Comparison of ENCODE assay signal across 20 cellular contexts in the genomic region with DNA sequence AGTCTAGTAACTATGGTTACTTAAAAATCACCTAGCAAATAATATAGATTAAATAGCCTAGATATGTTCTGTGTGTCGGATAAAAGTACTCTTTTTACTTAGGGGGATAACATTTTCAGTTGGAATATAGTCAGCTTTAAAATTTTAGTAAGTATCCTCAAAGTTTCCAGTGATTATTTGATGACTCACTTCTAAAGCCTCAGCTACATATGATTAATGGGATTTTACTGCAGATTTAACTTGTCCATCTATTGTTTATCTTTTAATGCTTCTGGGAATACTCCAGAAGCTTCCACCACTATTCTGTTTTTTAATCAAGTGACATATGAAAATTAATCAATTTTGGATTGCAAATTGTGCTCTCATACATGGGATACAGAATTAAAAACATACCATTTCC. TPM values are rescaled to one million over a fixed set of nuclear protein-coding genes. Genes with fewer than 3 reads are reported as not detected.
DNase-seq lines count a peak whose midpoint lies in the region; ATAC-seq, FAIRE-seq and TF ChIP-seq lines count a peak whose summit lies in the region.
"Had no signal": no experiment of that assay in that cellular context is flagged by ENCODE, and none has a peak within 500 bp of the region (broad histone marks: within the 10 kb centered on the region; RNA-seq: fewer than 3 reads in every experiment).

No MANE protein-coding gene starts in this region.

- ATAC-seq in K562 (no peak), GM21619 (IDR thresholded peaks at IDR 0.05; ENCODE audit: unreplicated experiment) (no peak), GM21825 (IDR thresholded peaks at IDR 0.05; ENCODE audit: unreplicated experiment) (no peak)
- ATAC-seq: activated naive CD8-positive, alpha-beta T cell treated with anti-CD3 and anti-CD28 coated beads, Interleukin-2, amount 50 U/mL, for 24 hours; GM23338; natural killer cell treated with Interleukin-12 subunit alpha and Interleukin-12 subunit beta and Interleukin-15 and Interleukin-18, amount 100 ng/mL, for 72 hours; WTC11 had no signal

- no peak for TF ChIP-seq EP300 in K562 (IDR thresholded peaks at IDR 0.05; ENCODE audit: low read length)

- CTCF ChIA-PET in K562 (lab: Yijun Ruan, JAX; ENCODE audit: low intra/inter-chr PET ratio), result no interaction called here

- H3K36me3 ChIP-seq in K562 (ENCODE audit: control insufficient read depth, insufficient read depth, low read length) (no peaks in the 10 kb centered on the region), hepatocyte (replicated peaks; ENCODE audit: insufficient read depth, low read depth) (no peaks in the 10 kb centered on the region)

- H2AFZ ChIP-seq in K562 (ENCODE audit: low read depth, low read length), result no peak overlapping the region
- no peak overlapping the region for H2AFZ ChIP-seq in hepatocyte
- H2AFZ ChIP-seq: GM23338 had no signal

- no TSS peak for BruUV-seq in K562 (replicated peaks; lab: Mats Ljungman, UMichigan)

- no peaks in the 10 kb centered on the region for H4K20me1 ChIP-seq in K562 (replicated peaks; ENCODE audit: control insufficient read depth, insufficient read depth, low read length)
- H4K20me1 ChIP-seq in hepatocyte (ENCODE audit: insufficient read depth, poor library complexity, severe bottlenecking), result no peaks in the 10 kb centered on the region

- intact Hi-C loops in K562 (cut with micrococcal nuclease), result no loop called here

- in situ Hi-C loops in K562 (cut with MboI), result no loop called here

- H3K9me3 ChIP-seq in K562 (replicated peaks; ENCODE audit: control insufficient read depth, insufficient read depth, low read depth, low read length) (no peaks in the 10 kb centered on the region), hepatocyte (ENCODE audit: low read depth) (no peaks in the 10 kb centered on the region)
- H3K9me3 ChIP-seq: testis had no signal

- no peaks in the 10 kb centered on the region for H3K4me1 ChIP-seq in K562 (replicated peaks in 1 of 2; ENCODE audit: control insufficient read depth in 2 of 2, insufficient read depth in 2 of 2, low read length in 2 of 2)
- peaks cover 28% of the 10 kb centered on the region for H3K4me1 ChIP-seq in hepatocyte (ENCODE audit: insufficient read depth)
- H3K4me1 ChIP-seq: testis had no signal

- TF ChIP-seq RAD21 in K562 (CRISPR knock-in tag; conservative IDR thresholded peaks at IDR 0.05 in 1 of 2, IDR thresholded peaks at IDR 0.05 in 1 of 2), result no peak

- H3K4me2 ChIP-seq in K562 (ENCODE audit: insufficient read depth, low read length) (no peak overlapping the region), hepatocyte (no peak overlapping the region)
- H3K4me2 ChIP-seq: GM23338 had no signal

- POLR2A ChIA-PET in K562 (lab: Yijun Ruan, JAX), result no interaction called here

- DNase-seq in ELR (ENCODE audit: low read depth), result peak; percentile 68
- DNase-seq in NCI-H82 (lab: John Stamatoyannopoulos, UW), result peak; percentile 8
- no peak for DNase-seq in K562 (ENCODE audit: extremely low read depth in 1 of 4, low spot score in 3 of 4)
- no peak for DNase-seq in hepatocyte (ENCODE audit: low spot score)
- DNase-seq in NCI-H1436 (lab: John Stamatoyannopoulos, UW), result no peak
- no peak for DNase-seq in activated effector memory CD4-positive, alpha-beta T cell treated with anti-CD3 and anti-CD28 coated beads, Interleukin-2, amount 50 U/mL, for 16 hours
- DNase-seq: activated CD8-positive, alpha-beta memory T cell treated with anti-CD3 and anti-CD28 coated beads for 24 hours; activated naive CD8-positive, alpha-beta T cell treated with anti-CD3 and anti-CD28 coated beads, Interleukin-2, amount 50 U/mL, for 24 hours; cerebellar nuclear complex; COR-L47; Karpas-422; NCI-H1417 treated with DMSO at 0.1 percent for 48 hours; NK-92 treated with Interleukin-12 subunit alpha and Interleukin-12 subunit beta, amount 100 ng/mL, for 24 hours; Right ventricle myocardium superior; testis had no signal

- no peak overlapping the region for H3K9ac ChIP-seq in K562 (ENCODE audit: insufficient read depth in 1 of 2, low read depth in 2 of 2, low read length in 2 of 2)

- H3K27me3 ChIP-seq in K562 (ENCODE audit: control insufficient read depth in 2 of 2, insufficient read depth in 2 of 2, low read length in 2 of 2), result no peaks in the 10 kb centered on the region
- no peaks in the 10 kb centered on the region for H3K27me3 ChIP-seq in hepatocyte
- H3K27me3 ChIP-seq: testis had no signal

- H3K27ac ChIP-seq in K562 (ENCODE audit: extremely low read depth, low read depth, low read length), result no peak overlapping the region
- peak overlapping the region; percentile 10 for H3K27ac ChIP-seq in hepatocyte
- H3K27ac ChIP-seq: testis had no signal

- no peak for TF ChIP-seq POLR2A in K562 (conservative IDR thresholded peaks at IDR 0.05)

- H3K4me3 ChIP-seq in K562 (no peak overlapping the region), hepatocyte (no peak overlapping the region)
- H3K4me3 ChIP-seq: GM23338, testis had no signal

- H3K9me2 ChIP-seq in hepatocyte (replicated peaks; ENCODE audit: insufficient read depth), result no peaks in the 10 kb centered on the region

- no peak for TF ChIP-seq CTCF in K562 (IDR thresholded peaks at IDR 0.05 in 2 of 3, conservative IDR thresholded peaks at IDR 0.05 in 1 of 3; ENCODE audit: insufficient read depth in 2 of 3, low read depth in 1 of 3, low read length in 3 of 3)
- TF ChIP-seq CTCF in hepatocyte (IDR thresholded peaks at IDR 0.05; ENCODE audit: poor library complexity), result no peak

- no peak for FAIRE-seq in K562 (lab: Jason Lieb, UNC)

- no peaks in the 10 kb centered on the region for H3K79me2 ChIP-seq in K562 (ENCODE audit: control insufficient read depth, insufficient read depth, low read length)
- H3K79me2 ChIP-seq in hepatocyte, result no peaks in the 10 kb centered on the region

- no peaks in the 10 kb centered on the region for H3K9me1 ChIP-seq in K562 (ENCODE audit: control insufficient read depth, insufficient read depth, low read length)

- 0% methylated on average over 1 of the region's 1 CpG for WGBS in K562 (ENCODE audit: insufficient coverage, low coverage, missing lambda C conversion rate)
- 71% methylated on average over 1 of the region's 1 CpG for WGBS in hepatocyte (ENCODE audit: low lambda C conversion rate, missing lambda C conversion rate)

TF ChIP-seq in K562, 482 proteins besides CTCF, POLR2A, EP300 and RAD21:
- peak; percentile 21 for TF ChIP-seq RFX1 (IDR thresholded peaks at IDR 0.05)
- TF ChIP-seq SIN3A (IDR thresholded peaks at IDR 0.05; ENCODE audit: borderline replicate concordance in 2 of 2, control insufficient read depth in 1 of 2, low read depth in 2 of 2, low read length in 2 of 2), result no peak

RNA-seq across cellular contexts. Expression of a gene that starts 8.7 kb away (rescaled TPM):
- 1.2 and 3.3 TPM in 2 replicates for total RNA-seq in K562 (2011; cell fraction: chromatin; rRNA removed; ENCODE audit: low replicate concordance)
- 1.1 and 1.3 TPM in 2 replicates for total RNA-seq in K562 (2011; cell fraction: nucleolus; rRNA removed)
- total RNA-seq in K562 (2011; cell fraction: nucleoplasm; rRNA removed), result 1.7 and 2.7 TPM in 2 replicates
- total RNA-seq in K562 (2014; rRNA removed), result 1.00 and 1.1 TPM in 2 replicates
- total RNA-seq in K562 (2014; rRNA removed; fragmentation: Illumina TruSeq; extraction: Trizol), result 1.5 and 1.7 TPM in 2 replicates
- 2.3 TPM in 2 replicates for total RNA-seq in K562 (2015; rRNA removed; fragmentation: Illumina TruSeq; extraction: Trizol)
- 1.3 and 1.4 TPM in 2 replicates for total RNA-seq in K562 (2021)
- polyA plus RNA-seq in K562 (2011; rRNA removed), result 0.41 and 0.95 TPM in 2 replicates
- 0.16 and 0.31 TPM in 2 replicates for polyA plus RNA-seq in K562 (2011; cell fraction: cytosol; rRNA removed)
- polyA plus RNA-seq in K562 (2011; cell fraction: nucleus; rRNA removed), result 0.63 and 1.4 TPM in 2 replicates
- 0.83 and 1.00 TPM in 2 replicates for polyA plus RNA-seq in K562 (2012)
- polyA plus RNA-seq in K562 (2014; fragmentation: Illumina TruSeq; extraction: Trizol), result 0.89 and 1.3 TPM in 2 replicates
- polyA plus RNA-seq in K562 (2014; fragmentation: Nextera tagmentation; extraction: Ambion mirVana), result 1 to 10 TPM; 1.1 to 1.7 TPM
- 0.77 and 0.82 TPM in 2 replicates for polyA plus RNA-seq in K562 (2014; rRNA removed)
- 0.45 and 1.3 TPM in 2 replicates for polyA minus RNA-seq in K562 (2011; rRNA and poly(A)+ RNA removed)
- polyA minus RNA-seq in K562 (2011; cell fraction: cytosol; rRNA and poly(A)+ RNA removed), result 1.4 and 2.1 TPM in 2 replicates
- 0.81 and 0.89 TPM in 2 replicates for polyA minus RNA-seq in K562 (2011; cell fraction: nucleus; rRNA and poly(A)+ RNA removed)
- 87.4 and 101 TPM in 2 replicates for total RNA-seq in hepatocyte
- 79.6 and 90.7 TPM in 2 replicates for polyA plus RNA-seq in hepatocyte

Comparison
In these comparisons a context has a peak if more than half of its experiments do, and no peak if none do; other contexts are left out.
1. DNase-seq: peak in ELR (single experiment) and NCI-H82 (single experiment); none in K562 (0 of 4), hepatocyte (single experiment), NCI-H1436 (single experiment) and activated effector memory CD4-positive, alpha-beta T cell treated with anti-CD3 and anti-CD28 coated beads, Interleukin-2, amount 50 U/mL, for 16 hours (single experiment).
2. RNA of a gene that starts 8.7 kb away (total RNA-seq): 87.4 to 101 TPM in hepatocyte; 1.00 to 3.3 TPM in K562; every median in the first group is over 10 times any median in the second.